ENCODE assay signal across 8 cellular contexts in genomic region chr17:27104605-27105221, GRCh38.
DNase-seq lines count a peak whose midpoint lies in the region.
"Not testable (repeated sequence)": the region's sequence is repeated elsewhere in the genome, so short reads cannot be mapped to it uniquely, and the experiment has no call there.

No MANE protein-coding gene starts in this region.

- H2BK120ac ChIP-seq in neuronal stem cell (ENCODE audit: low read depth, low read length): not testable (repeated sequence)

- not testable (repeated sequence) for H3K4ac ChIP-seq in neuronal stem cell (ENCODE audit: low read length)

- WGBS in neuronal stem cell (ENCODE audit: extremely low coverage in 2 of 2, insufficient read length in 2 of 2, insufficient replicate concordance in 1 of 2), 2 donors: no CpG with 5 or more reads among the region's 31 CpGs

- H3K18ac ChIP-seq in neuronal stem cell (ENCODE audit: low read length): not testable (repeated sequence)

- peak overlapping the region; percentile 22 for H2AFZ ChIP-seq in neuronal stem cell (ENCODE audit: low read length)

- peak overlapping the region; percentile 54; the same call in 1 of the 2 replicates for H3K4me3 ChIP-seq in HUES6 (ENCODE audit: low read depth, low read length)
- not testable (repeated sequence) for H3K4me3 ChIP-seq in neuronal stem cell (ENCODE audit: low read length in 2 of 2)

- not testable (repeated sequence) for H4K8ac ChIP-seq in neuronal stem cell (ENCODE audit: low read depth, low read length)

- H3K4me2 ChIP-seq in neuronal stem cell (ENCODE audit: insufficient read depth, low read length, poor library complexity, severe bottlenecking): not testable (repeated sequence)

- H2BK15ac ChIP-seq in neuronal stem cell (ENCODE audit: low read length): not testable (repeated sequence)

- H3K14ac ChIP-seq in neuronal stem cell (ENCODE audit: low read length): not testable (repeated sequence)

- not testable (repeated sequence) for H3K27me3 ChIP-seq in HUES6 (ENCODE audit: control insufficient read depth, insufficient read depth, low read length); neuronal stem cell (ENCODE audit: control insufficient read depth in 3 of 3, insufficient read depth in 3 of 3, low read depth in 1 of 3, low read length in 3 of 3)

- H3K9me3 ChIP-seq in HUES6 (ENCODE audit: control insufficient read depth, insufficient read depth, low read depth, low read length): peaks cover 20% of the 10 kb centered on the region; the same call in 1 of the 2 replicates
- not testable (repeated sequence) for H3K9me3 ChIP-seq in neuronal stem cell (replicated peaks in 1 of 2; ENCODE audit: control insufficient read depth in 2 of 2, insufficient read depth in 1 of 2, low read depth in 1 of 2, low read length in 2 of 2)

- not testable (repeated sequence) for H3K36me3 ChIP-seq in HUES6 (ENCODE audit: control insufficient read depth, insufficient read depth, low read length); neuronal stem cell (replicated peaks in 1 of 2; ENCODE audit: control insufficient read depth in 2 of 2, insufficient read depth in 2 of 2, low read length in 2 of 2)

- not testable (repeated sequence) for H3K4me1 ChIP-seq in HUES6 (ENCODE audit: control insufficient read depth, insufficient read depth, low read length); neuronal stem cell (ENCODE audit: control insufficient read depth in 2 of 2, insufficient read depth in 1 of 2, low read depth in 1 of 2, low read length in 2 of 2)

- H3K27ac ChIP-seq in HUES6 (ENCODE audit: low read depth, low read length); neuronal stem cell (replicated peaks; ENCODE audit: low read length): not testable (repeated sequence)

- DNase-seq in CMK (ENCODE audit: low read depth) (peak; percentile 4), DMS79 treated with DMSO at 0.1 percent for 48 hours (lab: John Stamatoyannopoulos, UW) (peak; percentile 3), NCI-H146 (lab: John Stamatoyannopoulos, UW) (peak; percentile 63), NCI-H2227 (lab: John Stamatoyannopoulos, UW; ENCODE audit: unreplicated experiment) (peak; percentile 32), NCI-H748 (lab: John Stamatoyannopoulos, UW; ENCODE audit: unreplicated experiment) (peak; percentile 87), SHP77 (lab: John Stamatoyannopoulos, UW) (peak; percentile 20 to 39)
- DNase-seq in neuronal stem cell (ENCODE audit: low spot score): not testable (repeated sequence)

- not testable (repeated sequence) for H2AK5ac ChIP-seq in neuronal stem cell (ENCODE audit: low read depth, low read length)

- not testable (repeated sequence) for H3K23ac ChIP-seq in neuronal stem cell (ENCODE audit: low read depth, low read length, poor library complexity)

- not testable (repeated sequence) for H4K91ac ChIP-seq in neuronal stem cell (ENCODE audit: low read depth, low read length, poor library complexity)

- H2BK12ac ChIP-seq in neuronal stem cell (ENCODE audit: low read length): not testable (repeated sequence)

- not testable (repeated sequence) for H2BK5ac ChIP-seq in neuronal stem cell (ENCODE audit: low read length)

- not testable (repeated sequence) for H3K79me1 ChIP-seq in neuronal stem cell (ENCODE audit: low read depth, low read length)

- H3K9ac ChIP-seq in HUES6 (ENCODE audit: low read length): peak overlapping the region; percentile 63
- H3K9ac ChIP-seq in neuronal stem cell (ENCODE audit: low read depth, low read length, poor library complexity): not testable (repeated sequence)
